Comparison of ENCODE assay signal across 1 cellular context in genomic region chr11:18012906-18013781, GRCh38.
TF ChIP-seq lines count a peak whose summit lies in the region.

TSS of gene SERGEF (minus strand) at chr11:18013047. CDS start at chr11:18013010, 37 bp downstream.

TF ChIP-seq in neural cell, 6 proteins besides CTCF, POLR2A, EP300 and RAD21 (continued from another document):
- TF ChIP-seq, protein P1, sequence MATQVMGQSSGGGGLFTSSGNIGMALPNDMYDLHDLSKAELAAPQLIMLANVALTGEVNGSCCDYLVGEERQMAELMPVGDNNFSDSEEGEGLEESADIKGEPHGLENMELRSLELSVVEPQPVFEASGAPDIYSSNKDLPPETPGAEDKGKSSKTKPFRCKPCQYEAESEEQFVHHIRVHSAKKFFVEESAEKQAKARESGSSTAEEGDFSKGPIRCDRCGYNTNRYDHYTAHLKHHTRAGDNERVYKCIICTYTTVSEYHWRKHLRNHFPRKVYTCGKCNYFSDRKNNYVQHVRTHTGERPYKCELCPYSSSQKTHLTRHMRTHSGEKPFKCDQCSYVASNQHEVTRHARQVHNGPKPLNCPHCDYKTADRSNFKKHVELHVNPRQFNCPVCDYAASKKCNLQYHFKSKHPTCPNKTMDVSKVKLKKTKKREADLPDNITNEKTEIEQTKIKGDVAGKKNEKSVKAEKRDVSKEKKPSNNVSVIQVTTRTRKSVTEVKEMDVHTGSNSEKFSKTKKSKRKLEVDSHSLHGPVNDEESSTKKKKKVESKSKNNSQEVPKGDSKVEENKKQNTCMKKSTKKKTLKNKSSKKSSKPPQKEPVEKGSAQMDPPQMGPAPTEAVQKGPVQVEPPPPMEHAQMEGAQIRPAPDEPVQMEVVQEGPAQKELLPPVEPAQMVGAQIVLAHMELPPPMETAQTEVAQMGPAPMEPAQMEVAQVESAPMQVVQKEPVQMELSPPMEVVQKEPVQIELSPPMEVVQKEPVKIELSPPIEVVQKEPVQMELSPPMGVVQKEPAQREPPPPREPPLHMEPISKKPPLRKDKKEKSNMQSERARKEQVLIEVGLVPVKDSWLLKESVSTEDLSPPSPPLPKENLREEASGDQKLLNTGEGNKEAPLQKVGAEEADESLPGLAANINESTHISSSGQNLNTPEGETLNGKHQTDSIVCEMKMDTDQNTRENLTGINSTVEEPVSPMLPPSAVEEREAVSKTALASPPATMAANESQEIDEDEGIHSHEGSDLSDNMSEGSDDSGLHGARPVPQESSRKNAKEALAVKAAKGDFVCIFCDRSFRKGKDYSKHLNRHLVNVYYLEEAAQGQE (IDR thresholded peaks at IDR 0.05; ENCODE audit: borderline replicate concordance), result peak; percentile 62
- no peak for TF ChIP-seq EZH2 (IDR thresholded peaks at IDR 0.05; ENCODE audit: borderline replicate concordance, insufficient read depth, low read length, poor library complexity, severe bottlenecking)
- peak; percentile 45 for TF ChIP-seq TAF1 (IDR thresholded peaks at IDR 0.05; ENCODE audit: low read depth)
